23 cellular contexts compared by ENCODE assay signal in the genomic region with DNA sequence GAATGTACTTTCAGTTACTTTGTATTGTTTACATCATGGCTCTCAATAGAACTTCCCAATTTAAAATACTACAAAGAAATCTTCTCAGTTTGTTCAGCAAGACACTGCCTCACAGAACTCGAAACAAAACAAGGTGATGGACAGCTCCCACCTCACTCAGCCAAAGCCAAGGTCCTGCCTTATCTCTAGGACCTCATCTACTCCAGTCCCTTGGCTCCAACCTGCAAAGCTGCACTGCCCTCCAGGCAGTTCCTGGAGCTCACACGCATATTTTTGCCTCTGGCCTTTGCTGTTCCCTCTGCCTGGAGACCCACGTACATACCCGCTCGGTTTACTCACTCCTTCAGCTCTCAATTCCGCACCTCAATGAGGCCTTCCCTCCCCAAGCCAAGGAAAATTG. TPM values are rescaled to one million over a fixed set of nuclear protein-coding genes. Genes with fewer than 3 reads are reported as not detected.
"Had no signal": no experiment of that assay in that cellular context is flagged by ENCODE, and none has a peak within 500 bp of the region (broad histone marks: within the 10 kb centered on the region; RNA-seq: fewer than 3 reads in every experiment).

No MANE protein-coding gene starts in this region.

- H3K4me3 Mint-ChIP-seq: endodermal cell; naive thymus-derived CD4-positive, alpha-beta T cell had no signal

- H3K27ac Mint-ChIP-seq: endodermal cell; naive thymus-derived CD4-positive, alpha-beta T cell had no signal

- H3K4me3 ChIP-seq: colonic mucosa, spleen, suprapubic skin, thyroid gland, upper lobe of left lung had no signal

- H3K27me3 ChIP-seq: colonic mucosa, foreskin keratinocyte, spleen, suprapubic skin, thyroid gland, upper lobe of left lung had no signal

- H3K36me3 ChIP-seq: colonic mucosa, neutrophil, suprapubic skin, thyroid gland, upper lobe of left lung had no signal

- H3K9me3 Mint-ChIP-seq: endodermal cell; naive thymus-derived CD4-positive, alpha-beta T cell had no signal

- DNase-seq: colonic mucosa; dermis blood vessel endothelial cell; erythroblast; foreskin keratinocyte; naive thymus-derived CD4-positive, alpha-beta T cell; posterior cingulate gyrus; spleen; stimulated activated CD4-positive, alpha-beta T cell treated with anti-CD3 and anti-CD28 coated beads, Interleukin-15, amount 100 ng/mL, for 24 hours; stimulated activated CD4-positive, alpha-beta T cell treated with anti-CD3 and anti-CD28 coated beads, Interleukin-2, amount 100 ng/mL, for 24 hours; stimulated activated CD4-positive, alpha-beta T cell treated with anti-CD3 and anti-CD28 coated beads, Interleukin-4, amount 100 ng/mL, for 4 hours; stimulated activated naive CD4-positive, alpha-beta T cell treated with Interleukin-2 at 50 U/mL for 16 hours; thyroid gland; upper lobe of left lung had no signal

- H3K4me1 Mint-ChIP-seq: endodermal cell had no signal

- ATAC-seq: foreskin keratinocyte; naive thymus-derived CD4-positive, alpha-beta T cell; sciatic nerve had no signal

- H3K27ac ChIP-seq: colonic mucosa, foreskin keratinocyte, neutrophil, spleen, suprapubic skin, thyroid gland, upper lobe of left lung had no signal

- FAIRE-seq: endothelial cell of umbilical vein had no signal

- H3K4me1 ChIP-seq: colonic mucosa, foreskin keratinocyte, suprapubic skin had no signal

- H3K9me3 ChIP-seq: colonic mucosa, neutrophil, spleen, suprapubic skin, thyroid gland, upper lobe of left lung had no signal

RNA-seq across cellular contexts. Expression of a gene that starts 40.3 kb away (rescaled TPM):
- total RNA-seq: cerebellum, dermis blood vessel endothelial cell, endothelial cell of umbilical vein, lung microvascular endothelial cell, osteocyte, skeletal muscle tissue had no signal
- polyA plus RNA-seq: endothelial cell of umbilical vein, neural cell had no signal
